17 cellular contexts compared by ENCODE assay signal in genomic region chr3:196794467-196794866, GRCh38.
"Had no signal": no experiment of that assay in that cellular context is flagged by ENCODE, and none has a peak within 500 bp of the region (broad histone marks: within the 10 kb centered on the region; RNA-seq: fewer than 3 reads in every experiment).

No MANE protein-coding gene starts in this region.

- DNase-seq: activated B cell treated with CpG ODN at 0.5 μM for 24 hours; activated CD4-positive, alpha-beta T cell treated with anti-CD3 and anti-CD28 coated beads, Interleukin-2, amount 10 ng/mL, durations not matched to agents 24 days and 14 days; activated CD8-positive, alpha-beta memory T cell treated with anti-CD3 and anti-CD28 coated beads, Interleukin-2, amount 50 U/mL, for 4 hours; activated CD8-positive, alpha-beta T cell treated with anti-CD3 and anti-CD28 coated beads, Interleukin-2, amount 10 ng/mL, durations not matched to agents 7 days and 5 days; anterior cingulate cortex; cerebellar nuclear complex; dermis blood vessel endothelial cell; heart left ventricle; naive thymus-derived CD8-positive, alpha-beta T cell; sigmoid colon; stimulated activated CD4-positive, alpha-beta T cell treated with anti-CD3 and anti-CD28 coated beads, Interleukin-1b, Interleukin-23, amount 100 ng/mL, for 48 hours; stomach; testis; upper lobe of right lung had no signal

- H3K36me3 ChIP-seq: sigmoid colon, upper lobe of right lung had no signal

- H3K27me3 Mint-ChIP-seq: activated B cell treated with CpG ODN at 0.5 μM for 24 hours; activated CD4-positive, alpha-beta T cell treated with anti-CD3 and anti-CD28 coated beads, Interleukin-2, amount 10 ng/mL, durations not matched to agents 24 days and 14 days; naive thymus-derived CD8-positive, alpha-beta T cell had no signal

- H3K9me3 Mint-ChIP-seq: activated B cell treated with CpG ODN at 0.5 μM for 24 hours had no signal

- H3K27ac ChIP-seq: heart left ventricle, sigmoid colon, testis, upper lobe of right lung had no signal

- H3K4me3 Mint-ChIP-seq: activated B cell treated with CpG ODN at 0.5 μM for 24 hours; activated CD4-positive, alpha-beta T cell treated with anti-CD3 and anti-CD28 coated beads, Interleukin-2, amount 10 ng/mL, durations not matched to agents 24 days and 14 days; activated CD8-positive, alpha-beta T cell treated with anti-CD3 and anti-CD28 coated beads, Interleukin-2, amount 10 ng/mL, durations not matched to agents 7 days and 5 days; naive thymus-derived CD8-positive, alpha-beta T cell; T-helper 1 cell treated with Interleukin-12 subunit alpha and Interleukin-12 subunit beta and Interleukin-4 antibody, amounts not matched to agents 30 μg/mL and 1 μg/mL, for 36 hours had no signal

- ATAC-seq: activated CD8-positive, alpha-beta T cell treated with anti-CD3 and anti-CD28 coated beads, Interleukin-2, amount 10 ng/mL, durations not matched to agents 7 days and 5 days; heart left ventricle; naive thymus-derived CD8-positive, alpha-beta T cell; upper lobe of right lung had no signal

- H3K9me3 ChIP-seq: heart left ventricle, sigmoid colon, stomach, testis, upper lobe of right lung had no signal

- H3K4me3 ChIP-seq: heart left ventricle, lung, sigmoid colon, stomach, testis, upper lobe of right lung had no signal

- H3K9ac ChIP-seq: parathyroid adenoma had no signal

- H3K4me1 ChIP-seq: testis had no signal

- H3K27ac Mint-ChIP-seq: activated B cell treated with CpG ODN at 0.5 μM for 24 hours; activated CD4-positive, alpha-beta T cell treated with anti-CD3 and anti-CD28 coated beads, Interleukin-2, amount 10 ng/mL, durations not matched to agents 24 days and 14 days; T-helper 1 cell treated with Interleukin-12 subunit alpha and Interleukin-12 subunit beta and Interleukin-4 antibody, amounts not matched to agents 30 μg/mL and 1 μg/mL, for 36 hours had no signal

- H3K27me3 ChIP-seq: heart left ventricle, sigmoid colon, stomach, testis, upper lobe of right lung had no signal
